In the genomic region with DNA sequence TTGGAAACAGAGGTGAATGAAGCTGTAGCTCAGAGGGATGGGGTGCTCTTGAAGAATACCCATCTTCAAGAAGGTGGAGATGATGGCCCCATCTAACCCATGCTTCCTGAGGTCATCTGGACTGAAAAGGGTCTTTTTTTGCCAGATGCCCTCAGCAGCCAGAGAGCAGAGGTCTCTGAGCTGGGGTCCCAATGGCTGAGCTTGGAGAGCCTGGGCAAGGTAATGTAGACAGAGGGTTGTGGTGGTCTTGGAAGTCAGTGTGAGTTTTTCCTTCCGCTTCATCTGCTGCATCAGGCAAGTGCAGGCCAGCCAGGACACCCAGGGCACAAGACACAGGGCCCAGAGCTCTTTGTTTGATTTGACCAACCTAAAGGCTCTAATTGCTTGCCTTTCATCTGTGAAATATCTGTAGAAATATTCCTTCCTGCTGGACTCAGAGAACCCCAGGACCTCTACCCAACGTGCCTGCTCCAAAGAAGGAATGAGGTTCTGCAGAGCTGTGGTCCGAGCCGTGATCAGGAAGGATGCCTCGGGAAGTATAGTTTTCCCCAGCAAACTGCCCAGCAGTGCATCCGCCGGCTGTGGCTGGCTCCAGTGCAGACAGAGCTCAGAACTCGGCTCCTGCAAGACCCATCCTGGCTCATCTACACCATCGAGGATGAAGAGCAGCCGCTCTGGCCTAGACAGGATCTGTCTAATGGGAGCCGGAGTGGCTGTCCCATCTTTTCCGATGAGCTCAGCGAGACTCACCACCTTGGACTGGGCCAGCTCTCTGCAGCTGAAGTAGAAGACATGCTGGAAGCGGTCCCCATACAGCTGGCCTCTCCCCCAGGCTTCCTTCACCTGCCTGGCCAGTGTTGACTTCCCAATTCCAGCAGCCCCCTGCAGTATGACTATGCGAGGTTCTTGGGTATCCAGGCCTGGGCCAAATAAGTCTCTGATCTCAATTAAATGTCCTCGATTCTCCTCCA, we compare ENCODE assay signal across 23 cellular contexts. TPM values are rescaled to one million over a fixed set of nuclear protein-coding genes. Genes with fewer than 3 reads are reported as not detected.
A peak's percentile ranks its signal among the peaks of the same experiment; 100 is the strongest.
DNase-seq lines count a peak whose midpoint lies in the region; ATAC-seq and TF ChIP-seq lines count a peak whose summit lies in the region.
"Had no signal": no experiment of that assay in that cellular context is flagged by ENCODE, and none has a peak within 500 bp of the region (broad histone marks: within the 10 kb centered on the region; RNA-seq: fewer than 3 reads in every experiment).

No MANE protein-coding gene starts in this region.

- no peak for TF ChIP-seq CTCF in adrenal gland (IDR thresholded peaks at IDR 0.05)

- H3K4me1 ChIP-seq in adrenal gland (replicated peaks in 1 of 2) = no peaks in the 10 kb centered on the region
- H3K4me1 ChIP-seq: BE2C, Peyer's patch had no signal

- no peaks in the 10 kb centered on the region for H3K27me3 Mint-ChIP-seq in activated T-cell treated with anti-CD3 and anti-CD28 coated beads, Interleukin-2, amount 50 U/mL, for 72 hours (ENCODE audit: low read depth)
- no peaks in the 10 kb centered on the region for H3K27me3 Mint-ChIP-seq in effector memory CD8-positive, alpha-beta T cell
- H3K27me3 Mint-ChIP-seq in activated CD8-positive, alpha-beta T cell treated with anti-CD3 and anti-CD28 coated beads, Interleukin-2, amount 10 ng/mL, durations not matched to agents 7 days and 5 days (ENCODE audit: low read depth) = no peaks in the 10 kb centered on the region
- H3K27me3 Mint-ChIP-seq: CD8-positive, alpha-beta memory T cell had no signal

- POLR2A ChIA-PET in HEK293T (lab: Yijun Ruan, JAX) = no interaction called here
- POLR2A ChIA-PET in activated CD8-positive, alpha-beta T cell treated with anti-CD3 and anti-CD28 coated beads, Interleukin-2, amount 10 ng/mL, durations not matched to agents 7 days and 5 days (lab: Charles Lee) = no interaction called here

- H3K36me3 ChIP-seq in adrenal gland (replicated peaks in 1 of 2) = no peaks in the 10 kb centered on the region
- H3K36me3 ChIP-seq: BE2C, MG63 had no signal

- no peak overlapping the region for H3K4me3 Mint-ChIP-seq in activated T-cell treated with anti-CD3 and anti-CD28 coated beads, Interleukin-2, amount 50 U/mL, for 72 hours
- H3K4me3 Mint-ChIP-seq in effector memory CD8-positive, alpha-beta T cell = no peak overlapping the region
- H3K4me3 Mint-ChIP-seq in activated CD8-positive, alpha-beta T cell treated with anti-CD3 and anti-CD28 coated beads, Interleukin-2, amount 10 ng/mL, durations not matched to agents 7 days and 5 days = no peak overlapping the region

- ATAC-seq in activated T-cell treated with anti-CD3 and anti-CD28 coated beads, Interleukin-2, amount 50 U/mL, for 72 hours (replicated peaks in 1 of 2) = no peak
- no peak for ATAC-seq in effector memory CD8-positive, alpha-beta T cell (replicated peaks)
- ATAC-seq in HG03378 (IDR thresholded peaks at IDR 0.05; ENCODE audit: unreplicated experiment) = no peak
- no peak for ATAC-seq in activated CD8-positive, alpha-beta T cell treated with anti-CD3 and anti-CD28 coated beads, Interleukin-2, amount 10 ng/mL, durations not matched to agents 7 days and 5 days
- ATAC-seq: GM12878, HCT116, HepG2 had no signal

- H3K27ac Mint-ChIP-seq in activated T-cell treated with anti-CD3 and anti-CD28 coated beads, Interleukin-2, amount 50 U/mL, for 72 hours = no peak overlapping the region
- H3K27ac Mint-ChIP-seq in effector memory CD8-positive, alpha-beta T cell = peak overlapping the region; percentile 13 to 84
- no peak overlapping the region for H3K27ac Mint-ChIP-seq in activated CD8-positive, alpha-beta T cell treated with anti-CD3 and anti-CD28 coated beads, Interleukin-2, amount 10 ng/mL, durations not matched to agents 7 days and 5 days

- H3K4me3 ChIP-seq in adrenal gland = no peak overlapping the region
- H3K4me3 ChIP-seq: GM12878, MG63, Peyer's patch had no signal

- TF ChIP-seq POLR2A in adrenal gland (IDR thresholded peaks at IDR 0.05) = no peak

- H3K27ac ChIP-seq in adrenal gland = no peak overlapping the region
- H3K27ac ChIP-seq: 22Rv1, KMS-11, Peyer's patch had no signal

- intact Hi-C loops in adrenal gland (cut with DNase I) = no loop called here

- no peaks in the 10 kb centered on the region for H3K9me3 Mint-ChIP-seq in activated T-cell treated with anti-CD3 and anti-CD28 coated beads, Interleukin-2, amount 50 U/mL, for 72 hours
- H3K9me3 Mint-ChIP-seq in effector memory CD8-positive, alpha-beta T cell = no peaks in the 10 kb centered on the region
- H3K9me3 Mint-ChIP-seq in activated CD8-positive, alpha-beta T cell treated with anti-CD3 and anti-CD28 coated beads, Interleukin-2, amount 10 ng/mL, durations not matched to agents 7 days and 5 days (ENCODE audit: insufficient read depth) = no peaks in the 10 kb centered on the region
- H3K9me3 Mint-ChIP-seq: CD8-positive, alpha-beta memory T cell had no signal

- CTCF ChIA-PET in HEK293T (lab: Yijun Ruan, JAX) = interaction anchor here (0.6 to 0.7 kb wide), 2 partner anchors 23 to 76 kb away, joined by 3 read pairs; no protein-coding TSS in a partner anchor
- CTCF ChIA-PET in activated CD8-positive, alpha-beta T cell treated with anti-CD3 and anti-CD28 coated beads, Interleukin-2, amount 10 ng/mL, durations not matched to agents 7 days and 5 days (lab: Charles Lee) = no interaction called here

- H3K36me3 Mint-ChIP-seq in activated T-cell treated with anti-CD3 and anti-CD28 coated beads, Interleukin-2, amount 50 U/mL, for 72 hours (ENCODE audit: insufficient read depth in 2 of 2) = peaks cover 0 to 15% of the 10 kb centered on the region in 2 donors
- H3K36me3 Mint-ChIP-seq in effector memory CD8-positive, alpha-beta T cell (ENCODE audit: insufficient read depth) = peaks cover 76% of the 10 kb centered on the region
- H3K36me3 Mint-ChIP-seq in activated CD8-positive, alpha-beta T cell treated with anti-CD3 and anti-CD28 coated beads, Interleukin-2, amount 10 ng/mL, durations not matched to agents 7 days and 5 days (ENCODE audit: low read depth) = peaks cover 43% of the 10 kb centered on the region

- H3K4me1 Mint-ChIP-seq in activated T-cell treated with anti-CD3 and anti-CD28 coated beads, Interleukin-2, amount 50 U/mL, for 72 hours (ENCODE audit: low read depth) = peaks cover 17% of the 10 kb centered on the region
- peaks cover 26 to 31% of the 10 kb centered on the region in 2 donors for H3K4me1 Mint-ChIP-seq in effector memory CD8-positive, alpha-beta T cell (ENCODE audit: low read depth in 2 of 2)
- peaks cover 16% of the 10 kb centered on the region for H3K4me1 Mint-ChIP-seq in activated CD8-positive, alpha-beta T cell treated with anti-CD3 and anti-CD28 coated beads, Interleukin-2, amount 10 ng/mL, durations not matched to agents 7 days and 5 days (ENCODE audit: low read depth)

- DNase-seq in activated T-cell treated with anti-CD3 and anti-CD28 coated beads, Interleukin-2, amount 50 U/mL, for 1 hour = peak; percentile 14
- DNase-seq in activated T-cell treated with anti-CD3 and anti-CD28 coated beads, Interleukin-2, amount 50 U/mL, for 72 hours = no peak
- peak; percentile 2 for DNase-seq in HEK293T (ENCODE audit: extremely low spot score)
- no peak for DNase-seq in effector memory CD8-positive, alpha-beta T cell
- DNase-seq in mesenteric fat pad (ENCODE audit: low spot score) = peak; percentile 85
- no peak for DNase-seq in adrenal gland
- no peak for DNase-seq in activated CD8-positive, alpha-beta T cell treated with anti-CD3 and anti-CD28 coated beads, Interleukin-2, amount 10 ng/mL, durations not matched to agents 7 days and 5 days
- DNase-seq: BE2C; CD8-positive, alpha-beta memory T cell; DMS79; MG63; NCI-H1092; NCI-H146; NCI-H2081 treated with DMSO at 0.1 percent for 48 hours; NCI-H510A; Right ventricle myocardium superior had no signal

- 87 to 94% (median 92%) methylated on average over 10 to 16 of the region's 16 CpGs for WGBS in adrenal gland, 4 donors

- no peaks in the 10 kb centered on the region for H3K27me3 ChIP-seq in adrenal gland
- H3K27me3 ChIP-seq: BE2C, MG63, Peyer's patch had no signal

- no peaks in the 10 kb centered on the region for H3K9me3 ChIP-seq in adrenal gland (replicated peaks in 1 of 3)
- H3K9me3 ChIP-seq: BE2C, Peyer's patch had no signal

TF ChIP-seq in HEK293T, 16 proteins besides CTCF, POLR2A, EP300 and RAD21:
- TF ChIP-seq SUZ12 (IDR thresholded peaks at IDR 0.05) (no peak), FOXK2 (IDR thresholded peaks at IDR 0.05) (no peak), ELF4 (IDR thresholded peaks at IDR 0.05) (no peak)

RNA-seq across cellular contexts. Expression of a gene that starts 25.2 kb away (rescaled TPM):
- total RNA-seq in activated T-cell treated with anti-CD3 and anti-CD28 coated beads, Interleukin-2, amount 50 U/mL, for 72 hours = 10 to 100 TPM; 79.0 to 83.9 TPM
- total RNA-seq in mesenteric fat pad (23.8 TPM), adrenal gland (10 to 100 TPM in 5 of 8 donors, 1 to 10 TPM in 3; 6.1 to 74.2 (median 13.0) TPM)
- 10 to 100 TPM; 27.2 to 88.9 (median 35.9) TPM for polyA plus RNA-seq in adrenal gland
- total RNA-seq in activated CD8-positive, alpha-beta T cell treated with anti-CD3 and anti-CD28 coated beads, Interleukin-2, amount 10 ng/mL, durations not matched to agents 7 days and 5 days = 10 to 100 TPM; 44.5 to 46.1 TPM

Comparison
In these comparisons a context has a peak if more than half of its experiments do, and no peak if none do; other contexts are left out.
1. DNase-seq: peak in activated T-cell treated with anti-CD3 and anti-CD28 coated beads, Interleukin-2, amount 50 U/mL, for 1 hour (single experiment), HEK293T (single experiment) and mesenteric fat pad (single experiment); none in activated T-cell treated with anti-CD3 and anti-CD28 coated beads, Interleukin-2, amount 50 U/mL, for 72 hours (0 of 2), effector memory CD8-positive, alpha-beta T cell (0 of 3), adrenal gland (0 of 7) and activated CD8-positive, alpha-beta T cell treated with anti-CD3 and anti-CD28 coated beads, Interleukin-2, amount 10 ng/mL, durations not matched to agents 7 days and 5 days (single experiment).
2. H3K27ac Mint-ChIP-seq: peak in effector memory CD8-positive, alpha-beta T cell (2 of 2); none in activated T-cell treated with anti-CD3 and anti-CD28 coated beads, Interleukin-2, amount 50 U/mL, for 72 hours (single experiment) and activated CD8-positive, alpha-beta T cell treated with anti-CD3 and anti-CD28 coated beads, Interleukin-2, amount 10 ng/mL, durations not matched to agents 7 days and 5 days (single experiment).